In genomic region chr5:156393980-156394379, GRCh38 we compare ENCODE assay signal across 22 cellular contexts.
"Had no signal": no experiment of that assay in that cellular context is flagged by ENCODE, and none has a peak within 500 bp of the region (broad histone marks: within the 10 kb centered on the region; RNA-seq: fewer than 3 reads in every experiment).

No MANE protein-coding gene starts in this region.

- H3K27me3 ChIP-seq: dorsolateral prefrontal cortex, foreskin keratinocyte, neural progenitor cell, upper lobe of left lung had no signal

- DNase-seq: activated CD4-positive, alpha-beta memory T cell treated with anti-CD3 and anti-CD28 coated beads, Interleukin-2, amount 10 ng/mL, durations not matched to agents 7 days and 5 days; activated CD4-positive, alpha-beta T cell treated with anti-CD3 and anti-CD28 coated beads for 48 hours; activated effector memory CD4-positive, alpha-beta T cell treated with Interleukin-2 at 50 U/mL for 16 hours; activated naive CD4-positive, alpha-beta T cell treated with anti-CD3 and anti-CD28 coated beads for 36 hours; activated naive CD8-positive, alpha-beta T cell treated with anti-CD3 and anti-CD28 coated beads, Interleukin-2, amount 10 ng/mL, durations not matched to agents 7 days and 5 days; activated T-cell treated with anti-CD3 and anti-CD28 coated beads, Interleukin-2, amount 50 U/mL, for 72 hours; anterior cingulate cortex; caudate nucleus; dorsolateral prefrontal cortex; effector memory CD8-positive, alpha-beta T cell; foreskin keratinocyte; glutamatergic neuron; hypothalamus; naive B cell; retina; stimulated activated CD4-positive, alpha-beta T cell treated with anti-CD3 and anti-CD28 coated beads, Interleukin-12 subunit alpha, Interleukin-12 subunit beta, amount 100 ng/mL, for 4 hours; stimulated activated CD4-positive, alpha-beta T cell treated with anti-CD3 and anti-CD28 coated beads, Interleukin-4, amount 100 ng/mL, for 4 hours; stimulated activated naive CD8-positive, alpha-beta T cell treated with anti-CD3 and anti-CD28 coated beads, Interleukin-15, Interleukin-2, amounts not matched to agents 100 U/mL and 50 U/mL, for 24 hours; upper lobe of left lung had no signal

- H2AFZ ChIP-seq: neural progenitor cell had no signal

- H3K9ac ChIP-seq: neural progenitor cell had no signal

- H3K4me1 ChIP-seq: foreskin keratinocyte, neural progenitor cell, upper lobe of left lung had no signal

- H3K4me2 ChIP-seq: neural progenitor cell had no signal

- H3K4me3 ChIP-seq: dorsolateral prefrontal cortex, lung, neural progenitor cell, upper lobe of left lung had no signal

- H3K36me3 ChIP-seq: neural progenitor cell, upper lobe of left lung had no signal

- H3K27ac ChIP-seq: foreskin keratinocyte, neural progenitor cell, upper lobe of left lung had no signal

- H3K9me3 ChIP-seq: upper lobe of left lung had no signal

- ATAC-seq: activated T-cell treated with anti-CD3 and anti-CD28 coated beads, Interleukin-2, amount 50 U/mL, for 72 hours; effector memory CD8-positive, alpha-beta T cell; esophagus mucosa; foreskin keratinocyte; stimulated activated naive CD8-positive, alpha-beta T cell treated with anti-CD3 and anti-CD28 coated beads, Interleukin-15, Interleukin-2, amounts not matched to agents 100 U/mL and 50 U/mL, for 24 hours had no signal
